8 cellular contexts compared by ENCODE assay signal in genomic region chr17:76072149-76072858, GRCh38. TPM values are rescaled to one million over a fixed set of nuclear protein-coding genes. Genes with fewer than 3 reads are reported as not detected.
DNase-seq lines count a peak whose midpoint lies in the region; ATAC-seq, FAIRE-seq and TF ChIP-seq lines count a peak whose summit lies in the region.

Gene SRP68, minus strand, starts transcription at chr17:76072517. Its CDS starts 26 bp downstream, at chr17:76072491.

- FAIRE-seq in small intestine (lab: Jason Lieb, UNC), result no peak

- H3K27ac ChIP-seq in mammary epithelial cell (ENCODE audit: insufficient read depth, low read depth, low read length), result peak within 1 kb of the TSS; percentile 87
- peak within 1 kb of the TSS in 1 of 2 donors; percentile 84 for H3K27ac ChIP-seq in small intestine (ENCODE audit: low read depth in 1 of 2, low read length in 1 of 2)

- H3K79me2 ChIP-seq in mammary epithelial cell (ENCODE audit: insufficient read depth, low read length), result peaks cover 55% of the 10 kb centered on the region

- peak within 1 kb of the TSS; percentile 99 for H3K9ac ChIP-seq in mammary epithelial cell (ENCODE audit: insufficient read depth, low read length)

- TF ChIP-seq CTCF in WI38 (IDR thresholded peaks at IDR 0.05; ENCODE audit: low read depth, low read length) (no peak), mammary epithelial cell (conservative IDR thresholded peaks at IDR 0.05 in 1 of 2, IDR thresholded peaks at IDR 0.05 in 1 of 2; ENCODE audit: extremely low read depth in 1 of 2, insufficient read depth in 1 of 2, low read depth in 1 of 2, low read length in 2 of 2) (no peak)

- intact Hi-C loops in mammary epithelial cell (cut with micrococcal nuclease), result loop anchor here (1.0 to 2.0 kb wide), 2 partner anchors 58 to 168 kb away; partner anchors contain the start of gene MRPL38

- no peaks in the 10 kb centered on the region for H4K20me1 ChIP-seq in mammary epithelial cell (ENCODE audit: insufficient read depth, low read length)

- DNase-seq in A172 (ENCODE audit: low spot score) (peak; percentile 88), NCI-H2196 (lab: John Stamatoyannopoulos, UW; ENCODE audit: unreplicated experiment) (peak; percentile 94), mammary epithelial cell (peak; percentile 93), iPS-NIHi11 (ENCODE audit: low spot score) (peak; percentile 99), small intestine (peak; percentile 91)

- peak within 1 kb of the TSS; percentile 99 for H2AFZ ChIP-seq in mammary epithelial cell (ENCODE audit: low read depth, low read length)

- H3K4me2 ChIP-seq in mammary epithelial cell (ENCODE audit: insufficient read depth, low read depth, low read length), result peak within 1 kb of the TSS; percentile 92

- ATAC-seq in GM18858 (IDR thresholded peaks at IDR 0.05; ENCODE audit: unreplicated experiment), result peak; percentile 56
- ATAC-seq in HG03097 (IDR thresholded peaks at IDR 0.05; ENCODE audit: low FRiP score, unreplicated experiment), result peak; percentile 91

- in situ Hi-C loops in mammary epithelial cell (cut with MboI; ENCODE audit: low sequenced_read_pairs in 2 of 2), result no loop called here

- H3K27me3 ChIP-seq in mammary epithelial cell (ENCODE audit: insufficient read depth, low read length) (peaks cover 36% of the 10 kb centered on the region), small intestine (ENCODE audit: control insufficient read depth in 2 of 2, insufficient read depth in 2 of 2, low read length in 2 of 2) (peaks cover 22 to 25% of the 10 kb centered on the region in 2 donors)

- BruUV-seq in mammary epithelial cell (replicated peaks; lab: Mats Ljungman, UMichigan), result no TSS peak

- H3K36me3 ChIP-seq in mammary epithelial cell (ENCODE audit: insufficient read depth, low read length) (peaks cover 11% of the 10 kb centered on the region), small intestine (ENCODE audit: control insufficient read depth in 2 of 2, insufficient read depth in 2 of 2, low read length in 2 of 2) (peaks cover 0 to under 1% of the 10 kb centered on the region in 2 donors)

- WGBS in mammary epithelial cell (ENCODE audit: low coverage, missing lambda C conversion rate), result 10% methylated on average over 6 of the region's 57 CpGs
- WGBS in small intestine, 3 donors, result 0% methylated on average over 53 to 57 of the region's 57 CpGs

- dilution Hi-C loops in mammary epithelial cell (cut with HindIII; ENCODE audit: low sequenced_read_pairs), result no loop called here

- peaks cover 37% of the 10 kb centered on the region for H3K4me1 ChIP-seq in mammary epithelial cell (ENCODE audit: insufficient read depth, low read length)
- peaks cover 0 to 3% of the 10 kb centered on the region in 2 donors for H3K4me1 ChIP-seq in small intestine (ENCODE audit: control insufficient read depth in 2 of 2, insufficient read depth in 1 of 2, low read depth in 1 of 2, low read length in 1 of 2)

- H3K9me3 ChIP-seq in mammary epithelial cell (replicated peaks; ENCODE audit: insufficient read depth, low read length), result no peaks in the 10 kb centered on the region
- H3K9me3 ChIP-seq in small intestine (ENCODE audit: control insufficient read depth, low read depth), result no peaks in the 10 kb centered on the region

- CTCF ChIA-PET in mammary epithelial cell (lab: Charles Lee; ENCODE audit: low non-redundant PET), result no interaction called here

- peak within 1 kb of the TSS; percentile 76 for H3K4me3 ChIP-seq in WI38 (ENCODE audit: low read depth, low read length)
- H3K4me3 ChIP-seq in mammary epithelial cell (replicated peaks in 1 of 3; ENCODE audit: insufficient read depth in 1 of 3, low read depth in 2 of 3, low read length in 3 of 3), result peak within 1 kb of the TSS; percentile 62 to 97 (median 86)
- H3K4me3 ChIP-seq in small intestine (ENCODE audit: low read depth in 1 of 2, low read length in 2 of 2), result peak within 1 kb of the TSS; percentile 69 to 93

RNA-seq across cellular contexts. Expression of gene SRP68, which starts in this region (rescaled TPM):
- 34.6 and 45.0 TPM in 2 replicates for total RNA-seq in A172 (2014; rRNA removed; shearing (Covaris generic))
- total RNA-seq in mammary epithelial cell, result 100 to 1,000 TPM in 1 of 2 donors, 10 to 100 TPM in 1; 24.5 to 102 TPM
- 63.7 TPM for polyA plus RNA-seq in mammary epithelial cell
- 88.5 TPM for polyA minus RNA-seq in mammary epithelial cell
- 10 to 100 TPM; 34.0 to 43.1 (median 35.4) TPM for polyA plus RNA-seq in small intestine
